ENCODE assay signal across 14 cellular contexts in the genomic region with DNA sequence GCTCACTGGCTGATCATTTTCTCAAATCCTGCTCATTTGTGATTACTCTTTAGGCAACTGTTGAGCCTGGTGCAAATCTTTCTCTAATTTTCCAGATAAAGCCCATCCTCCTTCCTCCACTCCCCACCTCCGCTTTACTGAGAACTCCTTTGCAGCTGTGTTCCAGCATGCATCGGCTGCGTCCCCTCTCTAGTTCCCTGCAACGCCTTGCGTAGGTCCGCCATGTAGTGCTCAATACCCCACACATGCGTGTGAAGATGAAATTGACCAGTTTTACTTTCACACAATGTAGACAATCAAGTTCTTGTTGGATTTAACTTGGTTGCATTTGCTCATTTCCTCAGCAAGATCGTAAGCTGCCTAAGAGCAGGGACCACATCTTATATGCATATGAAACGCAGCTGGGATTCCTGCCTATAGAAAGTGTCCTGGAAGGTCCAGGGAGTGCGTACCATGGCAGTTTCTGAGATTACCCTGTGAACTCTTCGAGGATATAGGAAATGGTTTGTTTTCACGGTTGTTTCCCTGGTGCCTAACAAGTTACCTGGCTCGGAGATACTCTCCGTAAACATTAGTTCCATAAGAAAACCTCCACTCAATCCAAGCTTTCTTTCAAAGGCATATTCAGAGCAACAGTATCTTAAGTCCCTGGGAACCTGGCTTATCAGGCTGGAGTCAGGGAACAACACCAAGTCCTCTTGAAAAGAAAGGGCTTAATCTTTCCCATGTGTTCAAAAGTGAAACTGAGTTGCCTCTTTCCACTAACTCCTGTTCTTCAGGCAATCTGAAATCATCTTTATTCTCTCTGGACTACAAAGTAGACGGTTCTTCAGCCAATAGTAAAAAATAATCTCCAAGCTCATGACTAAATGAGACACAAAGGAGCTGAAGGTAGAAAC.
DNase-seq lines count a peak whose midpoint lies in the region; ATAC-seq and TF ChIP-seq lines count a peak whose summit lies in the region.
"Had no signal": no experiment of that assay in that cellular context is flagged by ENCODE, and none has a peak within 500 bp of the region (broad histone marks: within the 10 kb centered on the region; RNA-seq: fewer than 3 reads in every experiment).

No MANE protein-coding gene starts in this region.

- H3K27me3 ChIP-seq in cardiac muscle cell (no peaks in the 10 kb centered on the region), testis (no peaks in the 10 kb centered on the region)

- no peak for TF ChIP-seq CTCF in cardiac muscle cell (IDR thresholded peaks at IDR 0.05; ENCODE audit: low read depth, low read length)
- TF ChIP-seq CTCF in testis (IDR thresholded peaks at IDR 0.05) = no peak

- TF ChIP-seq POLR2A in testis (IDR thresholded peaks at IDR 0.05) = no peak

- H3K4me3 ChIP-seq in cardiac muscle cell = no peak overlapping the region
- H3K4me3 ChIP-seq in testis = no peak overlapping the region

- H3K27ac ChIP-seq in cardiac muscle cell (no peak overlapping the region), testis (no peak overlapping the region)

- H3K4me1 ChIP-seq in cardiac muscle cell (ENCODE audit: low read depth) (no peaks in the 10 kb centered on the region), testis (no peaks in the 10 kb centered on the region)

- H3K36me3 ChIP-seq in cardiac muscle cell = no peaks in the 10 kb centered on the region
- no peaks in the 10 kb centered on the region for H3K36me3 ChIP-seq in testis (ENCODE audit: low read depth, missing control alignments)

- ATAC-seq in left cardiac atrium (no peak), left ventricle myocardium superior (peak; percentile 42)

- peak; percentile 25 to 31 for DNase-seq in cardiac muscle cell (ENCODE audit: low read depth in 1 of 2, low spot score in 1 of 2)
- no peak for DNase-seq in left cardiac atrium
- peak; percentile 73 for DNase-seq in RPMI7951 (ENCODE audit: low read depth)
- no peak for DNase-seq in left ventricle myocardium superior
- peak; percentile 22 for DNase-seq in testis
- DNase-seq in GM19240 (ENCODE audit: insufficient read length, low spot score) = no peak
- DNase-seq in NCI-H146 (lab: John Stamatoyannopoulos, UW) = no peak
- DNase-seq in HK-2 (ENCODE audit: unreplicated experiment) = no peak
- DNase-seq: activated CD4-positive, CD25-positive, alpha-beta regulatory T cell treated with anti-CD3 and anti-CD28 coated beads, Interleukin-2, amount 50 U/mL, for 72 hours; activated T-cell treated with anti-CD3 and anti-CD28 coated beads, Interleukin-2, amount 50 U/mL, for 1 hour; AML-193; DMS79; effector memory CD4-positive, alpha-beta T cell; stimulated activated CD4-positive, alpha-beta T cell treated with anti-CD3 and anti-CD28 coated beads, Interleukin-15, amount 100 ng/mL, for 24 hours had no signal

- WGBS in testis, 2 donors = 52 to 70% methylated on average over 15 of the region's 15 CpGs

- intact Hi-C loops in left cardiac atrium (cut with DNase I) = no loop called here
- intact Hi-C loops in left ventricle myocardium superior (cut with micrococcal nuclease) = no loop called here
- intact Hi-C loops in testis (cut with DNase I; ENCODE audit: low total_unique reads) = no loop called here

- no peaks in the 10 kb centered on the region for H3K9me3 ChIP-seq in cardiac muscle cell (ENCODE audit: low read depth)
- H3K9me3 ChIP-seq in testis = no peaks in the 10 kb centered on the region

Comparison
In these comparisons a context has a peak if more than half of its experiments do, and no peak if none do; other contexts are left out.
1. DNase-seq: peak in cardiac muscle cell (2 of 2), RPMI7951 (single experiment) and testis (single experiment); none in left cardiac atrium (single experiment), left ventricle myocardium superior (single experiment), GM19240 (single experiment), NCI-H146 (single experiment) and HK-2 (single experiment).